8 cellular contexts compared by ENCODE assay signal in genomic region chr12:47312794-47313426, GRCh38.
DNase-seq lines count a peak whose midpoint lies in the region; ATAC-seq and TF ChIP-seq lines count a peak whose summit lies in the region.

No MANE protein-coding gene starts in this region.

- H3K4me1 Mint-ChIP-seq in IgD-negative memory B cell (peaks cover 42 to 55% (median 48%) of the 10 kb centered on the region in 3 donors), natural killer cell (peaks cover 14 to 18% of the 10 kb centered on the region in 2 donors)

- intact Hi-C loops in natural killer cell (cut with micrococcal nuclease): no loop called here

- DNase-seq in natural killer cell (no peak), amniotic stem cell (lab: John Stamatoyannopoulos, UW) (no peak), SJCRH30 (no peak)
- DNase-seq in stimulated activated CD4-positive, alpha-beta T cell treated with anti-CD3 and anti-CD28 coated beads, Interleukin-2, amount 100 ng/mL, for 48 hours: no peak

- no peaks in the 10 kb centered on the region for H3K4me1 ChIP-seq in SJCRH30

- no peaks in the 10 kb centered on the region for H3K36me3 ChIP-seq in SJCRH30

- H3K9me3 ChIP-seq in SJCRH30 (replicated peaks): no peaks in the 10 kb centered on the region

- H3K9me3 Mint-ChIP-seq in IgD-negative memory B cell (peaks cover 2 to 3% (median 2%) of the 10 kb centered on the region in 3 donors), natural killer cell (no peaks in the 10 kb centered on the region)

- H3K36me3 Mint-ChIP-seq in IgD-negative memory B cell (peaks cover 2% of the 10 kb centered on the region), natural killer cell (no peaks in the 10 kb centered on the region)

- no peak for TF ChIP-seq CTCF in natural killer cell (IDR thresholded peaks at IDR 0.05)

- H3K27ac Mint-ChIP-seq in IgD-negative memory B cell: peak overlapping the region; percentile 37 to 88 (median 76)
- H3K27ac Mint-ChIP-seq in natural killer cell: peak overlapping the region; percentile 42 to 69

- no peak overlapping the region for H3K4me3 ChIP-seq in SJCRH30

- H3K27me3 Mint-ChIP-seq in IgD-negative memory B cell (no peaks in the 10 kb centered on the region), natural killer cell (ENCODE audit: low read depth in 2 of 2) (no peaks in the 10 kb centered on the region)

- no peaks in the 10 kb centered on the region for H3K27me3 ChIP-seq in SJCRH30

- ATAC-seq in GM19023 (IDR thresholded peaks at IDR 0.05; ENCODE audit: unreplicated experiment) (peak; percentile 88), HG02642 (IDR thresholded peaks at IDR 0.05; ENCODE audit: poor library complexity, unreplicated experiment) (peak; percentile 87), natural killer cell (no peak), SK-N-SH treated with all-trans-retinoic acid at 6 μM for 48 hours (no peak)

- H3K27ac ChIP-seq in SJCRH30: no peak overlapping the region

- H3K4me3 Mint-ChIP-seq in IgD-negative memory B cell (peak overlapping the region in 3 of 4 donors; percentile 59 to 65 (median 63)), natural killer cell (no peak overlapping the region)

TF ChIP-seq in SK-N-SH treated with all-trans-retinoic acid at 6 μM for 48 hours, 23 proteins besides CTCF, POLR2A, EP300 and RAD21:
- TF ChIP-seq RARB (CRISPR knock-in tag; IDR thresholded peaks at IDR 0.05): no peak
- no peak for TF ChIP-seq ZFP3 (CRISPR knock-in tag; IDR thresholded peaks at IDR 0.05)
- no peak for TF ChIP-seq ISL1 (CRISPR knock-in tag; IDR thresholded peaks at IDR 0.05)
- no peak for TF ChIP-seq TOX (CRISPR knock-in tag; IDR thresholded peaks at IDR 0.05; ENCODE audit: borderline replicate concordance)
- TF ChIP-seq SNAI2 (CRISPR knock-in tag; IDR thresholded peaks at IDR 0.05): no peak
- TF ChIP-seq ZNF70 (CRISPR knock-in tag; IDR thresholded peaks at IDR 0.05): no peak
- TF ChIP-seq ZC3H10 (CRISPR knock-in tag; IDR thresholded peaks at IDR 0.05): no peak
- TF ChIP-seq TSHZ2 (CRISPR knock-in tag; IDR thresholded peaks at IDR 0.05): no peak
- TF ChIP-seq CSDC2 (CRISPR knock-in tag; IDR thresholded peaks at IDR 0.05): no peak

Comparison
In these comparisons a context has a peak if more than half of its experiments do, and no peak if none do; other contexts are left out.
1. ATAC-seq: peak in GM19023 (single experiment) and HG02642 (single experiment); none in natural killer cell (0 of 3) and SK-N-SH treated with all-trans-retinoic acid at 6 μM for 48 hours (single experiment).